Comparison of ENCODE assay signal across 22 cellular contexts in the genomic region with DNA sequence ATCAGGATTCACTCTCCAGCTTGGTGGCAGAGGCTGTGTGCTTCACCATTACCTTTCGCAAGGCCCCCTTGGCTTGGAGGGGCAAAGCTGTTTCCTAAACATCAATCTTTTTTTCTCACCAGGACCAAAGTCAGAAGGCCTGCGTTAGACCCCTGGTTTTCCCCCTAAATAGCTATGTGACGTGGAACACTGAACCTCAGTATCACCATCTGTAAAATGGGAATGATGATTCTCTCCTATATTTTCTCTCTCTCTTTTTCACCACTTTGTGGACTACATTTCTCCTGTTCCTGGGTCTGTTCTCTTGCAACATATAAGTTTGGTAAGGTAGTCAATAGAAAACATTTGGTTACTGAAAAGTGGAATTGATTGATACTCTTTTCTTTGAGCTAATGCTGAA.
"Had no signal": no experiment of that assay in that cellular context is flagged by ENCODE, and none has a peak within 500 bp of the region (broad histone marks: within the 10 kb centered on the region; RNA-seq: fewer than 3 reads in every experiment).

No MANE protein-coding gene starts in this region.

- H3K36me3 Mint-ChIP-seq: activated naive CD4-positive, alpha-beta T cell treated with anti-CD3 and anti-CD28 coated beads, Interleukin-2, amount 50 U/mL, for 72 hours; natural killer cell treated with Interleukin-12 subunit alpha and Interleukin-12 subunit beta and Interleukin-15 and Interleukin-18, amount 100 ng/mL, for 72 hours; stimulated activated naive B cell treated with anti-CD40 and anti-IgM and Interleukin-4, amounts not matched to agents 10 μg/mL and 1 μg/mL and 100 μg/mL, for 72 hours had no signal

- DNase-seq: activated T-cell treated with anti-CD3 and anti-CD28 coated beads, Interleukin-2, amount 50 U/mL, for 1 hour; aorta; central memory CD4-positive, alpha-beta T cell; effector memory CD4-positive, alpha-beta T cell; heart right ventricle; ovary; right cardiac atrium; stimulated activated CD4-positive, alpha-beta T cell treated with anti-CD3 and anti-CD28 coated beads, Interleukin-15, amount 100 ng/mL, for 24 hours; stimulated activated CD4-positive, alpha-beta T cell treated with anti-CD3 and anti-CD28 coated beads, Interleukin-2, amount 100 ng/mL, for 48 hours; stimulated activated CD8-positive, alpha-beta memory T cell treated with anti-CD3 and anti-CD28 coated beads, Interleukin-4, amount 100 ng/mL, for 48 hours; stimulated activated naive B cell treated with anti-CD40 and anti-IgM and Interleukin-4, amounts not matched to agents 10 μg/mL and 1 μg/mL and 100 μg/mL, for 72 hours; T-helper 9 cell; upper lobe of left lung had no signal

- H3K27me3 Mint-ChIP-seq: brain had no signal

- H3K9me3 ChIP-seq: ovary, prostate gland, thoracic aorta, upper lobe of left lung had no signal

- H3K27ac ChIP-seq: heart right ventricle, ovary, prostate gland, skin epidermis, thoracic aorta, upper lobe of left lung had no signal

- H3K4me3 ChIP-seq: heart right ventricle, lung, ovary, prostate gland, skin epidermis, thoracic aorta, upper lobe of left lung had no signal

- H3K9me3 Mint-ChIP-seq: activated T-helper 17 cell treated with anti-CD3 and anti-CD28 coated beads, Interleukin-2, amount 50 U/mL, for 72 hours; natural killer cell treated with Interleukin-12 subunit alpha and Interleukin-12 subunit beta and Interleukin-15 and Interleukin-18, amount 100 ng/mL, for 72 hours; stimulated activated naive B cell treated with anti-CD40 and anti-IgM and Interleukin-4, amounts not matched to agents 10 μg/mL and 1 μg/mL and 100 μg/mL, for 72 hours had no signal

- H3K4me3 Mint-ChIP-seq: activated T-helper 17 cell treated with anti-CD3 and anti-CD28 coated beads, Interleukin-2, amount 50 U/mL, for 72 hours; brain; natural killer cell treated with Interleukin-12 subunit alpha and Interleukin-12 subunit beta and Interleukin-15 and Interleukin-18, amount 100 ng/mL, for 72 hours; stimulated activated naive B cell treated with anti-CD40 and anti-IgM and Interleukin-4, amounts not matched to agents 10 μg/mL and 1 μg/mL and 100 μg/mL, for 72 hours; WTC11 had no signal

- H3K27ac Mint-ChIP-seq: activated naive CD4-positive, alpha-beta T cell treated with anti-CD3 and anti-CD28 coated beads, Interleukin-2, amount 50 U/mL, for 72 hours; activated T-helper 17 cell treated with anti-CD3 and anti-CD28 coated beads, Interleukin-2, amount 50 U/mL, for 72 hours; natural killer cell treated with Interleukin-12 subunit alpha and Interleukin-12 subunit beta and Interleukin-15 and Interleukin-18, amount 100 ng/mL, for 72 hours; stimulated activated naive B cell treated with anti-CD40 and anti-IgM and Interleukin-4, amounts not matched to agents 10 μg/mL and 1 μg/mL and 100 μg/mL, for 72 hours had no signal

- H3K27me3 ChIP-seq: heart right ventricle, ovary, upper lobe of left lung had no signal

- H3K4me1 Mint-ChIP-seq: activated T-helper 17 cell treated with anti-CD3 and anti-CD28 coated beads, Interleukin-2, amount 50 U/mL, for 72 hours; stimulated activated naive B cell treated with anti-CD40 and anti-IgM and Interleukin-4, amounts not matched to agents 10 μg/mL and 1 μg/mL and 100 μg/mL, for 72 hours had no signal

- H3K36me3 ChIP-seq: heart right ventricle, ovary, prostate gland, thoracic aorta had no signal

- H3K4me1 ChIP-seq: prostate gland, upper lobe of left lung had no signal
